In the genomic region with DNA sequence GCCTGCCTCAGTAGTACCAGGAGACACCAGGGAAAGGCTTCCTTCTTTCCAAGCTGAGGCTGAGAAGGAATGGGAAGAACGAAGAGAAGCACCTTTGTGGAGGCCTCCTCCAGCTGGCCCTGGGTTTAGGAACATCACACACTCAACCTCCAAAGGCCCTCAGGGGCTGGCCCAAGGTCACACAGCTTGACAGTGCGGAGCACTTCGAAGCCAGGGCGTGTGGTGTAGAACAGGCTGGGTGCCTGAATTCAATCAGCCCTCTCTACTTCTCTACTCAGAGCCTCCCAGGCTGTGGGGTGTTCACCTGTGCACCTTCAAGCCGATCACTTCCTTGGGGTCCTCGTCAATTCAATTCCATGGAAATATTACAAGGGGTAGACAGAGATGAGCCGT, we compare ENCODE assay signal across 16 cellular contexts. TPM values are rescaled to one million over a fixed set of nuclear protein-coding genes. Genes with fewer than 3 reads are reported as not detected.
DNase-seq lines count a peak whose midpoint lies in the region; ATAC-seq, FAIRE-seq and TF ChIP-seq lines count a peak whose summit lies in the region.
"Had no signal": no experiment of that assay in that cellular context is flagged by ENCODE, and none has a peak within 500 bp of the region (broad histone marks: within the 10 kb centered on the region; RNA-seq: fewer than 3 reads in every experiment).

No MANE protein-coding gene starts in this region.

- H3K27me3 ChIP-seq in HUES6 (ENCODE audit: control insufficient read depth, insufficient read depth, low read length) (no peaks in the 10 kb centered on the region), lower lobe of right lung (ENCODE audit: low read depth) (no peaks in the 10 kb centered on the region), testis (no peaks in the 10 kb centered on the region), small intestine (ENCODE audit: control insufficient read depth in 2 of 2, insufficient read depth in 2 of 2, low read length in 2 of 2) (peaks cover 0 to 2% of the 10 kb centered on the region in 2 donors)

- TF ChIP-seq POLR2A in testis (IDR thresholded peaks at IDR 0.05) (no peak), GM12891 (IDR thresholded peaks at IDR 0.05; ENCODE audit: low read depth, low read length) (no peak)

- 39 to 54% methylated on average over 7 of the region's 7 CpGs for WGBS in testis, 2 donors
- 61 to 71% (median 65%) methylated on average over 7 of the region's 7 CpGs for WGBS in small intestine, 3 donors

- FAIRE-seq in GM12891 (lab: Jason Lieb, UNC) (no peak), small intestine (lab: Jason Lieb, UNC) (no peak)

- H3K9ac ChIP-seq in HUES6 (ENCODE audit: low read length): peak overlapping the region; percentile 27

- DNase-seq in lower lobe of right lung: no peak
- DNase-seq in testis: peak; percentile 38
- no peak for DNase-seq in GM12891 (ENCODE audit: insufficient read length, low spot score)
- DNase-seq in small intestine: no peak
- DNase-seq in EL: no peak
- DNase-seq: activated CD8-positive, alpha-beta memory T cell treated with anti-CD3 and anti-CD28 coated beads, Interleukin-2, amount 50 U/mL, for 48 hours; CD8-positive, alpha-beta memory T cell; KG1; left lung; NCI-H146; NCI-H524 treated with DMSO at 0.1 percent for 48 hours; SHP77 treated with DMSO at 0.1 percent for 48 hours; stimulated activated CD4-positive, alpha-beta T cell treated with anti-CD3 and anti-CD28 coated beads, Interleukin-2, amount 100 ng/mL, for 48 hours; stimulated activated naive CD4-positive, alpha-beta T cell had no signal

- peaks cover 43% of the 10 kb centered on the region for H3K4me1 ChIP-seq in HUES6 (ENCODE audit: control insufficient read depth, insufficient read depth, low read length)
- peaks cover 24% of the 10 kb centered on the region for H3K4me1 ChIP-seq in lower lobe of right lung
- H3K4me1 ChIP-seq in testis: peaks cover 51% of the 10 kb centered on the region
- no peaks in the 10 kb centered on the region for H3K4me1 ChIP-seq in small intestine (ENCODE audit: control insufficient read depth in 2 of 2, insufficient read depth in 1 of 2, low read depth in 1 of 2, low read length in 1 of 2)

- no peaks in the 10 kb centered on the region for H3K9me3 ChIP-seq in HUES6 (ENCODE audit: control insufficient read depth, insufficient read depth, low read depth, low read length)
- H3K9me3 ChIP-seq in lower lobe of right lung: no peaks in the 10 kb centered on the region
- H3K9me3 ChIP-seq in testis: no peaks in the 10 kb centered on the region
- no peaks in the 10 kb centered on the region for H3K9me3 ChIP-seq in small intestine (ENCODE audit: control insufficient read depth, low read depth)
- H3K9me3 ChIP-seq: left lung had no signal

- H3K27ac ChIP-seq in HUES6 (ENCODE audit: low read depth, low read length) (no peak overlapping the region), cingulate gyrus (ENCODE audit: low read depth, low read length) (peak overlapping the region; percentile 69), lower lobe of right lung (peak overlapping the region; percentile 60), testis (peak overlapping the region in 1 of 2 donors; percentile 71), small intestine (ENCODE audit: low read depth in 1 of 2, low read length in 1 of 2) (no peak overlapping the region)

- H3K36me3 ChIP-seq in HUES6 (ENCODE audit: control insufficient read depth, insufficient read depth, low read length): no peaks in the 10 kb centered on the region
- no peaks in the 10 kb centered on the region for H3K36me3 ChIP-seq in lower lobe of right lung
- no peaks in the 10 kb centered on the region for H3K36me3 ChIP-seq in testis (ENCODE audit: low read depth, missing control alignments)
- H3K36me3 ChIP-seq in small intestine (ENCODE audit: control insufficient read depth in 2 of 2, insufficient read depth in 2 of 2, low read length in 2 of 2): no peaks in the 10 kb centered on the region
- H3K36me3 ChIP-seq: left lung had no signal

- H3K4me3 ChIP-seq in HUES6 (ENCODE audit: low read depth, low read length): no peak overlapping the region
- peak overlapping the region; percentile 43 for H3K4me3 ChIP-seq in lower lobe of right lung
- H3K4me3 ChIP-seq in testis: no peak overlapping the region
- H3K4me3 ChIP-seq in small intestine (ENCODE audit: low read depth in 1 of 2, low read length in 2 of 2): no peak overlapping the region

- no peak for ATAC-seq in lower lobe of right lung

- no peak for TF ChIP-seq CTCF in lower lobe of right lung (IDR thresholded peaks at IDR 0.05)
- TF ChIP-seq CTCF in testis (IDR thresholded peaks at IDR 0.05): no peak

- intact Hi-C loops in lower lobe of right lung (cut with DNase I): no loop called here
- intact Hi-C loops in testis (cut with DNase I; ENCODE audit: low total_unique reads): no loop called here

TF ChIP-seq in GM12891, 5 proteins besides CTCF, POLR2A, EP300 and RAD21:
- TF ChIP-seq TAF1 (IDR thresholded peaks at IDR 0.05; ENCODE audit: low read depth, low read length): no peak
- TF ChIP-seq PAX5 (IDR thresholded peaks at IDR 0.05; ENCODE audit: insufficient read depth, low read length, severe bottlenecking): no peak
- no peak for TF ChIP-seq POU2F2 (IDR thresholded peaks at IDR 0.05; ENCODE audit: low read depth, low read length)
- TF ChIP-seq POLR2AphosphoS5 (IDR thresholded peaks at IDR 0.05; ENCODE audit: low read depth, low read length): no peak
- TF ChIP-seq SPI1 (IDR thresholded peaks at IDR 0.05; ENCODE audit: low read depth, low read length): no peak

RNA-seq across cellular contexts. Expression of gene CSDC2, which starts 0.7 kb away (rescaled TPM):
- total RNA-seq in lower lobe of right lung (2.4 TPM), testis (10 to 100 TPM; 76.5 to 87.0 TPM)
- polyA plus RNA-seq in testis (ENCODE audit: insufficient read depth, low read depth, low replicate concordance) (50.1 TPM), small intestine (1 to 10 TPM in 2 of 3 donors, under 1 TPM in 1; 0.45 to 2.7 (median 2.1) TPM)
- polyA plus RNA-seq in GM12891 (2012; ENCODE audit: low read depth, missing spikeins): 0.15 TPM
- total RNA-seq: CD8-positive, alpha-beta memory T cell had no signal
- polyA plus RNA-seq: CD8-positive, alpha-beta memory T cell had no signal

RNA-seq across cellular contexts. Expression of gene POLR3H, which starts 15.8 kb away (rescaled TPM):
- total RNA-seq in lower lobe of right lung: 39.0 TPM
- 10 to 100 TPM; 23.3 to 24.6 TPM for total RNA-seq in testis
- 38.9 TPM for polyA plus RNA-seq in testis (ENCODE audit: insufficient read depth, low read depth, low replicate concordance)
- 15.7 TPM for polyA plus RNA-seq in GM12891 (2012; ENCODE audit: low read depth, missing spikeins)
- polyA plus RNA-seq in small intestine: 10 to 100 TPM in 1 of 3 donors, 1 to 10 TPM in 2; 2.7 to 18.2 (median 7.8) TPM

RNA-seq across cellular contexts. Expression of gene PMM1, which starts 29.5 kb away (rescaled TPM):
- total RNA-seq in lower lobe of right lung (47.3 TPM), testis (10 to 100 TPM; 44.4 to 45.7 TPM)
- polyA plus RNA-seq in testis (ENCODE audit: insufficient read depth, low read depth, low replicate concordance) (82.2 TPM), small intestine (100 to 1,000 TPM in 2 of 3 donors, 10 to 100 TPM in 1; 45.5 to 125 (median 122) TPM)
- polyA plus RNA-seq in GM12891 (2012; ENCODE audit: low read depth, missing spikeins): 24.1 TPM

Comparison
In these comparisons a context has a peak if more than half of its experiments do, and no peak if none do; other contexts are left out.
1. H3K27ac ChIP-seq: peak in cingulate gyrus (single experiment) and lower lobe of right lung (single experiment); none in HUES6 (single experiment) and small intestine (0 of 2).
2. RNA of gene CSDC2, which starts 0.7 kb away (total RNA-seq): 76.5 to 87.0 TPM in testis; 2.4 TPM in lower lobe of right lung (single experiment); every median in the first group is over 10 times any median in the second.